ENCODE assay signal across 15 cellular contexts in genomic region chr1:19087017-19087736, GRCh38.
DNase-seq lines count a peak whose midpoint lies in the region; ATAC-seq, FAIRE-seq and TF ChIP-seq lines count a peak whose summit lies in the region.
"Had no signal": no experiment of that assay in that cellular context is flagged by ENCODE, and none has a peak within 500 bp of the region (broad histone marks: within the 10 kb centered on the region; RNA-seq: fewer than 3 reads in every experiment).

No MANE protein-coding gene starts in this region.

- H3K27me3 ChIP-seq in CD4-positive, alpha-beta T cell (ENCODE audit: control insufficient read depth, insufficient read depth, low read length): no peaks in the 10 kb centered on the region
- H3K27me3 ChIP-seq in astrocyte (ENCODE audit: insufficient read depth, low read length) (no peaks in the 10 kb centered on the region), MG63 (no peaks in the 10 kb centered on the region)
- H3K27me3 ChIP-seq: SJSA1 had no signal

- POLR2A ChIA-PET in CD4-positive, alpha-beta T cell (lab: Charles Lee): interaction anchor here (1.5 kb wide), 1 partner anchor 13 kb away, joined by 4 read pairs; no protein-coding TSS in a partner anchor
- POLR2A ChIA-PET in HEK293 (lab: Yijun Ruan, JAX): no interaction called here

- ATAC-seq in CD4-positive, alpha-beta T cell (ENCODE audit: poor library complexity): no peak

- H3K36me3 ChIP-seq in HEK293 (ENCODE audit: control insufficient read depth in 2 of 2, insufficient read depth in 1 of 2, low read length in 2 of 2) (peaks cover 21 to 99% of the 10 kb centered on the region in 2 experiments), astrocyte (ENCODE audit: insufficient read depth, low read length) (peaks cover 79% of the 10 kb centered on the region), MG63 (peaks cover 84% of the 10 kb centered on the region)

- peak overlapping the region; percentile 17 for H3K27ac Mint-ChIP-seq in CD4-positive, alpha-beta T cell
- H3K27ac Mint-ChIP-seq in astrocyte (ENCODE audit: unreplicated experiment): peak overlapping the region; percentile 58
- peak overlapping the region; percentile 35 for H3K27ac Mint-ChIP-seq in progenitor cell of endocrine pancreas
- no peak overlapping the region for H3K27ac Mint-ChIP-seq in endothelial cell (ENCODE audit: unreplicated experiment)

- no peak overlapping the region for H3K9ac ChIP-seq in astrocyte (ENCODE audit: low read length)

- H3K9me3 ChIP-seq in CD4-positive, alpha-beta T cell (ENCODE audit: control insufficient read depth, low read length): no peaks in the 10 kb centered on the region
- H3K9me3 ChIP-seq in HEK293 (ENCODE audit: control insufficient read depth, insufficient read depth, low read depth, low read length) (no peaks in the 10 kb centered on the region), astrocyte (ENCODE audit: insufficient read depth, low read depth, low read length) (no peaks in the 10 kb centered on the region), MG63 (no peaks in the 10 kb centered on the region)
- H3K9me3 ChIP-seq: SJSA1 had no signal

- peaks cover 24% of the 10 kb centered on the region for H4K20me1 ChIP-seq in astrocyte (ENCODE audit: insufficient read depth, low read length)

- H3K4me3 ChIP-seq in HEK293 (ENCODE audit: low read depth, low read length) (no peak overlapping the region), astrocyte (ENCODE audit: insufficient read depth, low read depth, low read length) (no peak overlapping the region), MG63 (no peak overlapping the region)
- H3K4me3 ChIP-seq: SJSA1 had no signal

- no peaks in the 10 kb centered on the region for H3K4me1 ChIP-seq in HEK293 (ENCODE audit: control insufficient read depth, insufficient read depth, low read length)
- peaks cover 22% of the 10 kb centered on the region for H3K4me1 ChIP-seq in astrocyte (ENCODE audit: insufficient read depth, low read length)
- H3K4me1 ChIP-seq: SJSA1 had no signal

- no peak for TF ChIP-seq CTCF in CD4-positive, alpha-beta T cell (IDR thresholded peaks at IDR 0.05)
- no peak for TF ChIP-seq CTCF in HEK293 (tag by site-specific recombination; IDR thresholded peaks at IDR 0.05)
- no peak for TF ChIP-seq CTCF in astrocyte (IDR thresholded peaks at IDR 0.05; ENCODE audit: insufficient read depth, low read depth, low read length)
- TF ChIP-seq CTCF in progenitor cell of endocrine pancreas (IDR thresholded peaks at IDR 0.05; ENCODE audit: unreplicated experiment): no peak
- TF ChIP-seq CTCF in endothelial cell (IDR thresholded peaks at IDR 0.05; ENCODE audit: unreplicated experiment): no peak
- no peak for TF ChIP-seq CTCF in D721Med (IDR thresholded peaks at IDR 0.05; ENCODE audit: insufficient read depth, missing control alignments)

- no peak overlapping the region for H3K27ac ChIP-seq in CD4-positive, alpha-beta T cell (ENCODE audit: low read depth, low read length)
- H3K27ac ChIP-seq in HEK293 (ENCODE audit: extremely low read depth, low read depth, low read length): no peak overlapping the region
- no peak overlapping the region for H3K27ac ChIP-seq in astrocyte (ENCODE audit: low read depth, low read length)
- H3K27ac ChIP-seq: SJSA1 had no signal

- DNase-seq in CD4-positive, alpha-beta T cell: no peak
- DNase-seq in astrocyte (ENCODE audit: low read depth): no peak
- no peak for DNase-seq in progenitor cell of endocrine pancreas (ENCODE audit: low spot score, unreplicated experiment)
- no peak for DNase-seq in MG63
- no peak for DNase-seq in endothelial cell (ENCODE audit: low spot score)
- DNase-seq in D721Med (ENCODE audit: insufficient read length, low spot score): no peak
- DNase-seq: activated T-cell treated with anti-CD3 and anti-CD28 coated beads for 4 hours, Calu3, glutamatergic neuron, islet precursor cell, NCI-H2081 treated with DMSO at 0.1 percent for 48 hours, right cardiac atrium had no signal

- no peaks in the 10 kb centered on the region for H3K27me3 Mint-ChIP-seq in CD4-positive, alpha-beta T cell
- H3K27me3 Mint-ChIP-seq in astrocyte (ENCODE audit: low read depth, unreplicated experiment): no peaks in the 10 kb centered on the region
- no peaks in the 10 kb centered on the region for H3K27me3 Mint-ChIP-seq in progenitor cell of endocrine pancreas
- H3K27me3 Mint-ChIP-seq in endothelial cell (ENCODE audit: unreplicated experiment): peaks cover 2% of the 10 kb centered on the region
- H3K27me3 Mint-ChIP-seq: stimulated activated naive CD8-positive, alpha-beta T cell treated with anti-CD3 and anti-CD28 coated beads, Interleukin-15, amount 100 ng/mL, for 72 hours had no signal

- H2AFZ ChIP-seq in astrocyte (ENCODE audit: low read depth, low read length): no peak overlapping the region

- H3K36me3 Mint-ChIP-seq in CD4-positive, alpha-beta T cell (ENCODE audit: low read depth): peaks cover 99% of the 10 kb centered on the region
- H3K36me3 Mint-ChIP-seq in astrocyte (ENCODE audit: low read depth, unreplicated experiment) (peaks cover 44% of the 10 kb centered on the region), progenitor cell of endocrine pancreas (ENCODE audit: insufficient read depth) (peaks cover 34% of the 10 kb centered on the region), endothelial cell (ENCODE audit: low read depth, unreplicated experiment) (peaks cover 75% of the 10 kb centered on the region)

- no peaks in the 10 kb centered on the region for H3K4me1 Mint-ChIP-seq in CD4-positive, alpha-beta T cell (ENCODE audit: low read depth)
- H3K4me1 Mint-ChIP-seq in astrocyte (ENCODE audit: low read depth, unreplicated experiment): peaks cover 19% of the 10 kb centered on the region
- H3K4me1 Mint-ChIP-seq in progenitor cell of endocrine pancreas (ENCODE audit: low read depth): peaks cover 2% of the 10 kb centered on the region
- H3K4me1 Mint-ChIP-seq in endothelial cell (ENCODE audit: unreplicated experiment): peaks cover 17% of the 10 kb centered on the region

- no peak overlapping the region for H3K4me2 ChIP-seq in astrocyte (ENCODE audit: low read length)

- H3K4me3 Mint-ChIP-seq in CD4-positive, alpha-beta T cell: no peak overlapping the region
- H3K4me3 Mint-ChIP-seq in astrocyte (ENCODE audit: unreplicated experiment) (no peak overlapping the region), progenitor cell of endocrine pancreas (ENCODE audit: low read depth) (no peak overlapping the region), endothelial cell (ENCODE audit: unreplicated experiment) (no peak overlapping the region)
- H3K4me3 Mint-ChIP-seq: stimulated activated naive CD8-positive, alpha-beta T cell treated with anti-CD3 and anti-CD28 coated beads, Interleukin-15, amount 100 ng/mL, for 72 hours had no signal

- no peaks in the 10 kb centered on the region for H3K9me3 Mint-ChIP-seq in CD4-positive, alpha-beta T cell
- H3K9me3 Mint-ChIP-seq in astrocyte (ENCODE audit: unreplicated experiment) (no peaks in the 10 kb centered on the region), progenitor cell of endocrine pancreas (ENCODE audit: low read depth) (no peaks in the 10 kb centered on the region), endothelial cell (ENCODE audit: unreplicated experiment) (no peaks in the 10 kb centered on the region)
- H3K9me3 Mint-ChIP-seq: stimulated activated naive CD8-positive, alpha-beta T cell treated with anti-CD3 and anti-CD28 coated beads, Interleukin-15, amount 100 ng/mL, for 72 hours had no signal

- H3K79me2 ChIP-seq in astrocyte (ENCODE audit: insufficient read depth, low read length): no peaks in the 10 kb centered on the region

- intact Hi-C loops in CD4-positive, alpha-beta T cell (cut with DNase I, micrococcal nuclease): no loop called here

- CTCF ChIA-PET in CD4-positive, alpha-beta T cell (lab: Charles Lee): no interaction called here
- CTCF ChIA-PET in HEK293 (lab: Yijun Ruan, JAX): interaction anchor here (0.7 to 1.3 kb wide), 3 partner anchors 9 to 180 kb away, joined by 3 to 6 read pairs (median 4); no protein-coding TSS in a partner anchor

- FAIRE-seq in astrocyte (lab: Jason Lieb, UNC) (no peak), D721Med (lab: Jason Lieb, UNC) (no peak)

TF ChIP-seq in HEK293, 187 proteins besides CTCF, POLR2A, EP300 and RAD21:
- no peak for TF ChIP-seq IKZF3 (tag by site-specific recombination; IDR thresholded peaks at IDR 0.05)
- peak; percentile 75 for TF ChIP-seq GLIS1 (tag by site-specific recombination; IDR thresholded peaks at IDR 0.05)
TF ChIP-seq in HEK293: peak in this region for 1.
